ENCODE assay signal across 2 cellular contexts in genomic region chr2:160104115-160104514, GRCh38.
TF ChIP-seq lines count a peak whose summit lies in the region.

No MANE protein-coding gene starts in this region.

TF ChIP-seq in GM23338, 12 proteins besides CTCF, POLR2A, EP300 and RAD21 (continued from another document):
- TF ChIP-seq ZNF462 (CRISPR knock-in tag; IDR thresholded peaks at IDR 0.05), result no peak
- TF ChIP-seq ZNF114 (CRISPR knock-in tag; IDR thresholded peaks at IDR 0.05), result no peak
- TF ChIP-seq REST (IDR thresholded peaks at IDR 0.05; ENCODE audit: unreplicated experiment), result no peak
- no peak for TF ChIP-seq STAT1 (IDR thresholded peaks at IDR 0.05; ENCODE audit: unreplicated experiment)
- TF ChIP-seq POLR2AphosphoS5 (IDR thresholded peaks at IDR 0.05; ENCODE audit: low read depth), result no peak
- TF ChIP-seq ETS1 (IDR thresholded peaks at IDR 0.05), result no peak
- TF ChIP-seq EZH2 (IDR thresholded peaks at IDR 0.05; ENCODE audit: low read depth, unreplicated experiment), result no peak
TF ChIP-seq in GM23338: peak in this region for 0.

TF ChIP-seq in GM12878, 131 proteins besides CTCF, POLR2A, EP300 and RAD21 (continued from another document):
- TF ChIP-seq BHLHE40 (IDR thresholded peaks at IDR 0.05; ENCODE audit: borderline replicate concordance in 1 of 2, low read depth in 2 of 2, low read length in 1 of 2) (no peak), IKZF1 (conservative IDR thresholded peaks at IDR 0.05) (peak; percentile 26; the same call in 1 of the 2 replicates)
